29 cellular contexts compared by ENCODE assay signal in the genomic region with DNA sequence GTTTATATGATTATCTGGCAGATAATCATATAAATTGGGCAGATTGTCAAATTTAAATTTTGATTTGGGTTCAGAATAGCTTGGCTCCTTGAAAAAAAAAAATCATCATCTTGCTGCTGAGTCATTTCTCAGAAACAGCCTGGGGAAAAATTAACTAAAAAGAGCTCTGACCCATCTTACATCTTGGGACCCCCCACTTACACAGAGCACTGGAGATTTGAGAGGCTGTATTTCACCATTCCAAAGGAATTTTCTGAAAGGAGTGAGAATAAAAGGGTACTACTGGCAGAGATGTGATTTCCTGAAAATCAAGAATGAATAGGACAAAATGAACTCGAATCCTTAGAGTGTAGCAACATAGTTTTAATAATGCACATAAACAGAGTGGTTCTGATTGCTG.
DNase-seq lines count a peak whose midpoint lies in the region; ATAC-seq, FAIRE-seq and TF ChIP-seq lines count a peak whose summit lies in the region.
"Had no signal": no experiment of that assay in that cellular context is flagged by ENCODE, and none has a peak within 500 bp of the region (broad histone marks: within the 10 kb centered on the region; RNA-seq: fewer than 3 reads in every experiment).

No MANE protein-coding gene starts in this region.

- intact Hi-C loops in left ventricle myocardium inferior (cut with micrococcal nuclease) (no loop called here), right cardiac atrium (cut with DNase I) (no loop called here), pancreas (cut with DNase I) (no loop called here)

- H3K4me2 ChIP-seq in SU-DHL-6 (ENCODE audit: low read depth, low read length, poor library complexity, severe bottlenecking) = no peak overlapping the region

- CTCF ChIA-PET in GM10248 (lab: Yijun Ruan, JAX) = interaction anchor here (0.9 to 1.2 kb wide), 2 partner anchors 18 to 24 kb away, joined by 3 read pairs; no protein-coding TSS in a partner anchor
- CTCF ChIA-PET in activated CD4-positive, alpha-beta memory T cell treated with anti-CD3 and anti-CD28 coated beads, Interleukin-2, amount 10 ng/mL, durations not matched to agents 7 days and 5 days (lab: Charles Lee) = no interaction called here

- H3K79me2 ChIP-seq in SU-DHL-6 (ENCODE audit: insufficient read depth, low read length) = peaks cover 100% of the 10 kb centered on the region

- H3K9me3 ChIP-seq in left ventricle myocardium inferior (replicated peaks) (no peaks in the 10 kb centered on the region), right cardiac atrium (ENCODE audit: control insufficient read depth, low read length) (no peaks in the 10 kb centered on the region), SU-DHL-6 (ENCODE audit: insufficient read depth, low read length) (no peaks in the 10 kb centered on the region), pancreas (no peaks in the 10 kb centered on the region)
- H3K9me3 ChIP-seq: colonic mucosa, testis had no signal

- no peak overlapping the region for H3K4me3 ChIP-seq in left ventricle myocardium inferior
- H3K4me3 ChIP-seq in right cardiac atrium (ENCODE audit: low read length) = no peak overlapping the region
- H3K4me3 ChIP-seq in SU-DHL-6 (ENCODE audit: insufficient read depth, low read length, poor library complexity, severe bottlenecking) = no peak overlapping the region
- no peak overlapping the region for H3K4me3 ChIP-seq in pancreas
- H3K4me3 ChIP-seq: colonic mucosa, testis had no signal

- no peak for DNase-seq in left ventricle myocardium inferior
- no peak for DNase-seq in right cardiac atrium
- peak; percentile 36 for DNase-seq in kidney tubule cell (ENCODE audit: low spot score)
- DNase-seq in GM10248 (ENCODE audit: extremely low spot score) = no peak
- no peak for DNase-seq in activated CD4-positive, alpha-beta memory T cell treated with anti-CD3 and anti-CD28 coated beads, Interleukin-2, amount 10 ng/mL, durations not matched to agents 7 days and 5 days
- no peak for DNase-seq in pancreas
- DNase-seq: activated CD8-positive, alpha-beta T cell treated with anti-CD3 and anti-CD28 coated beads, Interleukin-2, amount 10 ng/mL, durations not matched to agents 7 days and 5 days; activated naive CD8-positive, alpha-beta T cell treated with anti-CD3 and anti-CD28 coated beads for 36 hours; aorta; CD4-positive, alpha-beta T cell; colonic mucosa; DND-41; effector CD4-positive, alpha-beta T cell; left ventricle myocardium superior; naive thymus-derived CD4-positive, alpha-beta T cell; NCI-H1417 treated with DMSO at 0.1 percent for 48 hours; NCI-H2029 treated with DMSO at 0.1 percent for 48 hours; NCI-H2227 treated with DMSO at 0.1 percent for 48 hours; NCI-H526 treated with DMSO at 0.1 percent for 48 hours; NK-92 treated with Interleukin-12 subunit alpha and Interleukin-12 subunit beta, amount 100 ng/mL, for 24 hours; SHP77; testis had no signal

- H3K4me1 ChIP-seq in left ventricle myocardium inferior = peaks cover 81% of the 10 kb centered on the region
- peaks cover 12% of the 10 kb centered on the region for H3K4me1 ChIP-seq in right cardiac atrium (ENCODE audit: control insufficient read depth, insufficient read depth, low read length)
- H3K4me1 ChIP-seq in pancreas = no peaks in the 10 kb centered on the region
- H3K4me1 ChIP-seq: colonic mucosa had no signal

- no peak for TF ChIP-seq CTCF in left ventricle myocardium inferior (IDR thresholded peaks at IDR 0.05; ENCODE audit: borderline replicate concordance)
- no peak for TF ChIP-seq CTCF in SU-DHL-6 (IDR thresholded peaks at IDR 0.05; ENCODE audit: insufficient read depth, low read length, poor library complexity, severe bottlenecking)
- TF ChIP-seq CTCF in GM10248 (IDR thresholded peaks at IDR 0.05; ENCODE audit: control extremely low read depth, extremely low read depth, low read depth, missing control alignments) = no peak
- no peak for TF ChIP-seq CTCF in pancreas (IDR thresholded peaks at IDR 0.05)

- no peaks in the 10 kb centered on the region for H3K9me3 Mint-ChIP-seq in activated CD4-positive, alpha-beta memory T cell treated with anti-CD3 and anti-CD28 coated beads, Interleukin-2, amount 10 ng/mL, durations not matched to agents 7 days and 5 days
- H3K9me3 Mint-ChIP-seq: activated naive CD8-positive, alpha-beta T cell treated with anti-CD3 and anti-CD28 coated beads for 36 hours; CD4-positive, alpha-beta T cell; naive thymus-derived CD4-positive, alpha-beta T cell; stimulated activated effector memory CD8-positive, alpha-beta T cell treated with anti-CD3 and anti-CD28 coated beads, Interleukin-12 subunit alpha, Interleukin-12 subunit beta, amount 100 ng/mL, for 72 hours had no signal

- H3K9me2 ChIP-seq in SU-DHL-6 (replicated peaks; ENCODE audit: insufficient read depth, low read length) = no peaks in the 10 kb centered on the region

- peak overlapping the region; percentile 34 for H3K27ac ChIP-seq in left ventricle myocardium inferior (replicated peaks)
- H3K27ac ChIP-seq in right cardiac atrium (ENCODE audit: low read length) = no peak overlapping the region
- peak overlapping the region; percentile 46 for H3K27ac ChIP-seq in SU-DHL-6 (ENCODE audit: low read depth, low read length)
- no peak overlapping the region for H3K27ac ChIP-seq in pancreas
- H3K27ac ChIP-seq: colonic mucosa, HL-60, testis had no signal

- H3K9ac ChIP-seq in SU-DHL-6 (ENCODE audit: low read length) = no peak overlapping the region

- peaks cover 32% of the 10 kb centered on the region for H3F3A ChIP-seq in SU-DHL-6 (ENCODE audit: insufficient read depth)

- H3K36me3 Mint-ChIP-seq in activated CD4-positive, alpha-beta memory T cell treated with anti-CD3 and anti-CD28 coated beads, Interleukin-2, amount 10 ng/mL, durations not matched to agents 7 days and 5 days (ENCODE audit: low read depth) = peaks cover 9% of the 10 kb centered on the region

- no peak overlapping the region for H3K27ac Mint-ChIP-seq in activated CD4-positive, alpha-beta memory T cell treated with anti-CD3 and anti-CD28 coated beads, Interleukin-2, amount 10 ng/mL, durations not matched to agents 7 days and 5 days
- H3K27ac Mint-ChIP-seq: activated CD8-positive, alpha-beta T cell treated with anti-CD3 and anti-CD28 coated beads, Interleukin-2, amount 10 ng/mL, durations not matched to agents 7 days and 5 days; activated naive CD8-positive, alpha-beta T cell treated with anti-CD3 and anti-CD28 coated beads for 36 hours; CD4-positive, alpha-beta T cell; stimulated activated effector memory CD8-positive, alpha-beta T cell treated with anti-CD3 and anti-CD28 coated beads, Interleukin-12 subunit alpha, Interleukin-12 subunit beta, amount 100 ng/mL, for 72 hours had no signal

- WGBS in right cardiac atrium = 39% methylated on average over 1 of the region's 1 CpG
- 57 to 62% methylated on average over 1 of the region's 1 CpG for whole genome bisulfite sequencing in pancreas, 2 donors

- no peaks in the 10 kb centered on the region for H3K27me3 Mint-ChIP-seq in activated CD4-positive, alpha-beta memory T cell treated with anti-CD3 and anti-CD28 coated beads, Interleukin-2, amount 10 ng/mL, durations not matched to agents 7 days and 5 days
- H3K27me3 Mint-ChIP-seq: activated naive CD8-positive, alpha-beta T cell treated with anti-CD3 and anti-CD28 coated beads for 36 hours; CD4-positive, alpha-beta T cell; naive thymus-derived CD4-positive, alpha-beta T cell had no signal

- H3K4me1 Mint-ChIP-seq in activated CD4-positive, alpha-beta memory T cell treated with anti-CD3 and anti-CD28 coated beads, Interleukin-2, amount 10 ng/mL, durations not matched to agents 7 days and 5 days = peaks cover 9% of the 10 kb centered on the region

- ATAC-seq in right cardiac atrium (no peak), HG03280 (IDR thresholded peaks at IDR 0.05; ENCODE audit: unreplicated experiment) (no peak), pancreas (no peak)
- ATAC-seq: activated CD8-positive, alpha-beta T cell treated with anti-CD3 and anti-CD28 coated beads, Interleukin-2, amount 10 ng/mL, durations not matched to agents 7 days and 5 days; left ventricle myocardium superior; naive thymus-derived CD4-positive, alpha-beta T cell; stimulated activated effector memory CD8-positive, alpha-beta T cell treated with anti-CD3 and anti-CD28 coated beads, Interleukin-12 subunit alpha, Interleukin-12 subunit beta, amount 100 ng/mL, for 72 hours had no signal

- FAIRE-seq in pancreas (lab: Jason Lieb, UNC) = no peak
- FAIRE-seq: A204.1, GM18507, H1 had no signal

- H4K20me1 ChIP-seq in SU-DHL-6 (ENCODE audit: low read depth, low read length) = peaks cover 6% of the 10 kb centered on the region; the same call in 1 of the 2 replicates

- H3K36me3 ChIP-seq in left ventricle myocardium inferior (no peaks in the 10 kb centered on the region), SU-DHL-6 (ENCODE audit: low read length) (peaks cover 35% of the 10 kb centered on the region), pancreas (no peaks in the 10 kb centered on the region)
- H3K36me3 ChIP-seq: colonic mucosa had no signal

- H2AFZ ChIP-seq in SU-DHL-6 (ENCODE audit: low read depth, low read length, severe bottlenecking) = no peak overlapping the region

- POLR2A ChIA-PET in GM10248 (lab: Yijun Ruan, JAX) = interaction anchor here (0.5 kb wide), 1 partner anchor 96 kb away, joined by 3 read pairs; no protein-coding TSS in a partner anchor
- POLR2A ChIA-PET in activated CD4-positive, alpha-beta memory T cell treated with anti-CD3 and anti-CD28 coated beads, Interleukin-2, amount 10 ng/mL, durations not matched to agents 7 days and 5 days (lab: Charles Lee) = no interaction called here

- H3K27me3 ChIP-seq in left ventricle myocardium inferior (ENCODE audit: low read depth) (no peaks in the 10 kb centered on the region), right cardiac atrium (ENCODE audit: control insufficient read depth, insufficient read depth) (no peaks in the 10 kb centered on the region), SU-DHL-6 (ENCODE audit: low read length) (no peaks in the 10 kb centered on the region), pancreas (no peaks in the 10 kb centered on the region)
- H3K27me3 ChIP-seq: colonic mucosa, testis had no signal

- no peak overlapping the region for H3K4me3 Mint-ChIP-seq in activated CD4-positive, alpha-beta memory T cell treated with anti-CD3 and anti-CD28 coated beads, Interleukin-2, amount 10 ng/mL, durations not matched to agents 7 days and 5 days
- H3K4me3 Mint-ChIP-seq: activated CD8-positive, alpha-beta T cell treated with anti-CD3 and anti-CD28 coated beads, Interleukin-2, amount 10 ng/mL, durations not matched to agents 7 days and 5 days; activated naive CD8-positive, alpha-beta T cell treated with anti-CD3 and anti-CD28 coated beads for 36 hours; CD4-positive, alpha-beta T cell; naive thymus-derived CD4-positive, alpha-beta T cell; stimulated activated effector memory CD8-positive, alpha-beta T cell treated with anti-CD3 and anti-CD28 coated beads, Interleukin-12 subunit alpha, Interleukin-12 subunit beta, amount 100 ng/mL, for 72 hours had no signal

Comparison
In these comparisons a context has a peak if more than half of its experiments do, and no peak if none do; other contexts are left out.
1. H3K27ac ChIP-seq: peak in left ventricle myocardium inferior (single experiment) and SU-DHL-6 (single experiment); none in right cardiac atrium (single experiment) and pancreas (0 of 4).